In genomic region chr4:152689615-152690501, GRCh38 we compare ENCODE assay signal across 18 cellular contexts. TPM values are rescaled to one million over a fixed set of nuclear protein-coding genes. Genes with fewer than 3 reads are reported as not detected.
DNase-seq lines count a peak whose midpoint lies in the region; ATAC-seq and TF ChIP-seq lines count a peak whose summit lies in the region.
"Had no signal": no experiment of that assay in that cellular context is flagged by ENCODE, and none has a peak within 500 bp of the region (broad histone marks: within the 10 kb centered on the region; RNA-seq: fewer than 3 reads in every experiment).

No MANE protein-coding gene starts in this region.

- H3K36me3 ChIP-seq in effector memory CD4-positive, alpha-beta T cell (ENCODE audit: control insufficient read depth, insufficient read depth, low read length) = no peaks in the 10 kb centered on the region
- H3K36me3 ChIP-seq: thyroid gland had no signal

- H3K36me3 Mint-ChIP-seq in natural killer cell = no peaks in the 10 kb centered on the region
- no peaks in the 10 kb centered on the region for H3K36me3 Mint-ChIP-seq in natural killer cell treated with Interleukin-12 subunit alpha and Interleukin-12 subunit beta and Interleukin-15 and Interleukin-18, amount 100 ng/mL, for 72 hours
- no peaks in the 10 kb centered on the region for H3K36me3 Mint-ChIP-seq in naive B cell
- H3K36me3 Mint-ChIP-seq in endothelial cell (ENCODE audit: low read depth, unreplicated experiment) = no peaks in the 10 kb centered on the region
- H3K36me3 Mint-ChIP-seq: IgD-negative memory B cell; naive thymus-derived CD8-positive, alpha-beta T cell had no signal

- ATAC-seq in natural killer cell (peak in 2 of 3 donors; percentile 12 to 44), naive B cell (ENCODE audit: low read depth in 2 of 2) (peak; percentile 20 to 36)
- no peak for ATAC-seq in natural killer cell treated with Interleukin-12 subunit alpha and Interleukin-12 subunit beta and Interleukin-15 and Interleukin-18, amount 100 ng/mL, for 72 hours
- ATAC-seq: naive thymus-derived CD8-positive, alpha-beta T cell had no signal

- no peak for TF ChIP-seq CTCF in natural killer cell (IDR thresholded peaks at IDR 0.05)
- no peak for TF ChIP-seq CTCF in endothelial cell (IDR thresholded peaks at IDR 0.05; ENCODE audit: unreplicated experiment)

- no peaks in the 10 kb centered on the region for H3K4me1 ChIP-seq in effector memory CD4-positive, alpha-beta T cell (ENCODE audit: control insufficient read depth, insufficient read depth, low read length, poor library complexity, severe bottlenecking)
- H3K4me1 ChIP-seq: thyroid gland had no signal

- intact Hi-C loops in natural killer cell (cut with micrococcal nuclease) = no loop called here

- H3K4me1 Mint-ChIP-seq in natural killer cell (peaks cover 0 to 12% of the 10 kb centered on the region in 2 donors), naive B cell (peaks cover under 1 to 14% (median 12%) of the 10 kb centered on the region in 3 donors), endothelial cell (ENCODE audit: unreplicated experiment) (no peaks in the 10 kb centered on the region)
- peaks cover 0 to 1% of the 10 kb centered on the region in 2 donors for H3K4me1 Mint-ChIP-seq in natural killer cell treated with Interleukin-12 subunit alpha and Interleukin-12 subunit beta and Interleukin-15 and Interleukin-18, amount 100 ng/mL, for 72 hours (ENCODE audit: low read depth in 2 of 2)

- H3K9me3 ChIP-seq in effector memory CD4-positive, alpha-beta T cell (ENCODE audit: control insufficient read depth, low read length) = no peaks in the 10 kb centered on the region
- H3K9me3 ChIP-seq: thyroid gland had no signal

- H3K27me3 ChIP-seq in effector memory CD4-positive, alpha-beta T cell (replicated peaks; ENCODE audit: control insufficient read depth, insufficient read depth, low read length, poor library complexity, severe bottlenecking) = no peaks in the 10 kb centered on the region
- H3K27me3 ChIP-seq: thyroid gland had no signal

- no peak overlapping the region for H3K27ac Mint-ChIP-seq in natural killer cell
- H3K27ac Mint-ChIP-seq in natural killer cell treated with Interleukin-12 subunit alpha and Interleukin-12 subunit beta and Interleukin-15 and Interleukin-18, amount 100 ng/mL, for 72 hours = no peak overlapping the region
- peak overlapping the region in 1 of 6 donors; percentile 55 for H3K27ac Mint-ChIP-seq in naive B cell
- no peak overlapping the region for H3K27ac Mint-ChIP-seq in endothelial cell (ENCODE audit: unreplicated experiment)
- H3K27ac Mint-ChIP-seq: H9; IgD-negative memory B cell; naive thymus-derived CD8-positive, alpha-beta T cell had no signal

- no peak for DNase-seq in natural killer cell
- no peak for DNase-seq in natural killer cell treated with Interleukin-12 subunit alpha and Interleukin-12 subunit beta and Interleukin-15 and Interleukin-18, amount 100 ng/mL, for 72 hours (ENCODE audit: low spot score)
- DNase-seq in astrocyte of the hippocampus (ENCODE audit: low read depth, low spot score) = peak; percentile 56
- DNase-seq in naive B cell = no peak
- DNase-seq in COLO668 (lab: John Stamatoyannopoulos, UW; ENCODE audit: unreplicated experiment) = no peak
- DNase-seq in effector memory CD4-positive, alpha-beta T cell = no peak
- DNase-seq in GDM1 (lab: John Stamatoyannopoulos, UW) = no peak
- DNase-seq in endothelial cell (ENCODE audit: low spot score) = no peak
- DNase-seq: activated CD8-positive, alpha-beta memory T cell treated with anti-CD3 and anti-CD28 coated beads for 24 hours; DND-41; H9; head of caudate nucleus; naive thymus-derived CD8-positive, alpha-beta T cell; NCI-H2029; NCI-H446; T-helper 9 cell; thyroid gland had no signal

- no peak overlapping the region for H3K27ac ChIP-seq in effector memory CD4-positive, alpha-beta T cell (ENCODE audit: insufficient read depth, low read length, poor library complexity, severe bottlenecking)
- H3K27ac ChIP-seq: thyroid gland had no signal

- H3K4me3 ChIP-seq in effector memory CD4-positive, alpha-beta T cell (ENCODE audit: insufficient read depth, low read depth, low read length, poor library complexity, severe bottlenecking) = no peak overlapping the region
- H3K4me3 ChIP-seq: thyroid gland had no signal

- H3K9me3 Mint-ChIP-seq in natural killer cell = no peaks in the 10 kb centered on the region
- H3K9me3 Mint-ChIP-seq in natural killer cell treated with Interleukin-12 subunit alpha and Interleukin-12 subunit beta and Interleukin-15 and Interleukin-18, amount 100 ng/mL, for 72 hours = no peaks in the 10 kb centered on the region
- no peaks in the 10 kb centered on the region for H3K9me3 Mint-ChIP-seq in naive B cell
- H3K9me3 Mint-ChIP-seq in endothelial cell (ENCODE audit: unreplicated experiment) = no peaks in the 10 kb centered on the region
- H3K9me3 Mint-ChIP-seq: H9; IgD-negative memory B cell; naive thymus-derived CD8-positive, alpha-beta T cell had no signal

- H3K4me3 Mint-ChIP-seq in natural killer cell (no peak overlapping the region), naive B cell (no peak overlapping the region), endothelial cell (ENCODE audit: unreplicated experiment) (no peak overlapping the region)
- no peak overlapping the region for H3K4me3 Mint-ChIP-seq in natural killer cell treated with Interleukin-12 subunit alpha and Interleukin-12 subunit beta and Interleukin-15 and Interleukin-18, amount 100 ng/mL, for 72 hours
- H3K4me3 Mint-ChIP-seq: H9; naive thymus-derived CD8-positive, alpha-beta T cell had no signal

- H3K27me3 Mint-ChIP-seq in natural killer cell (ENCODE audit: low read depth in 2 of 2) (peaks cover 0 to 10% of the 10 kb centered on the region in 2 donors), naive B cell (no peaks in the 10 kb centered on the region), endothelial cell (ENCODE audit: unreplicated experiment) (peaks cover 5% of the 10 kb centered on the region)
- peaks cover 13 to 20% of the 10 kb centered on the region in 2 donors for H3K27me3 Mint-ChIP-seq in natural killer cell treated with Interleukin-12 subunit alpha and Interleukin-12 subunit beta and Interleukin-15 and Interleukin-18, amount 100 ng/mL, for 72 hours
- H3K27me3 Mint-ChIP-seq: IgD-negative memory B cell had no signal

RNA-seq across cellular contexts. Expression of gene TMEM154, which starts 10.1 kb away (rescaled TPM):
- total RNA-seq in natural killer cell = 10 to 100 TPM in 2 of 3 donors, 1 to 10 TPM in 1; 9.8 to 45.4 (median 10.5) TPM
- 10 to 100 TPM; 14.9 to 23.2 TPM for total RNA-seq in natural killer cell treated with Interleukin-12 subunit alpha and Interleukin-12 subunit beta and Interleukin-15 and Interleukin-18, amount 100 ng/mL, for 72 hours
- polyA plus RNA-seq in naive B cell (ENCODE audit: low read depth in 6 of 6) = 100 to 1,000 TPM; 125 to 213 (median 155) TPM
- total RNA-seq in endothelial cell (ENCODE audit: unreplicated experiment) = 6.7 TPM

Comparison
In these comparisons a context has a peak if more than half of its experiments do, and no peak if none do; other contexts are left out.
1. ATAC-seq: peak in natural killer cell (2 of 3) and naive B cell (2 of 2); none in natural killer cell treated with Interleukin-12 subunit alpha and Interleukin-12 subunit beta and Interleukin-15 and Interleukin-18, amount 100 ng/mL, for 72 hours (0 of 2).